In the genomic region with DNA sequence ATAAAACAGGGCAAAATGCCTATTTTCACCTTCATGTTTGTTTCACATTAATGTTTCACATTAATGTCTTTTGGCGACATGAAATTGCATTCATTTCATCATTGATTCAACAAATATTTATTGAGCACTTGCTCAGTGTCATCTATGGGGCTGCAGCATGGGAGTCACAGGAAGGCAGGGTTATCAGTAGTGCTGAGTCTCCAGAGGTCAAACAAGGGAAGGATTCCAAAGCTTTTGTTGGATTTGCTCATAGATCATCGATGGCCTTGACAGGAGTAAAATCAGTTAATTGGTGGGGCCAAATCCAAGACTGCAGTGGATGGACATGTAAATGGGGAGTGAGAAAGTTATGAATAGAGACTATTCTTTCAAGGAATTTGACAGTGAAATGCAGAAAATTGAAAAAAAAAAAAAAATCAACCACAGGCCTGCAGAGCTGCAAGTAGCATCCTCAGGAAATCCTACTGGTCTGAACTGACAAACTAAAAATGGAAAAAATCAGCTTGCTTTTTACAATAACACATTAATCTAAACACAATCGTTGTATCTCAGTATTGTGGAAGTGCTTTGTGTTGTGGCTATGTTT, we compare ENCODE assay signal across 16 cellular contexts.
A peak's percentile ranks its signal among the peaks of the same experiment; 100 is the strongest.
DNase-seq lines count a peak whose midpoint lies in the region; ATAC-seq and TF ChIP-seq lines count a peak whose summit lies in the region.
"Had no signal": no experiment of that assay in that cellular context is flagged by ENCODE, and none has a peak within 500 bp of the region (broad histone marks: within the 10 kb centered on the region; RNA-seq: fewer than 3 reads in every experiment).

No MANE protein-coding gene starts in this region.

- H3K4me3 ChIP-seq in BLaER1 treated with 17β-estradiol and CSF1 and Interleukin-3, amounts not matched to agents 10 nM and 100 nM, result no peak overlapping the region
- no peak overlapping the region for H3K4me3 ChIP-seq in body of pancreas
- H3K4me3 ChIP-seq: GM12878, GM23248 had no signal

- no peaks in the 10 kb centered on the region; a peak in 1 of 22 replicates for H3K9me3 ChIP-seq in BLaER1 treated with 17β-estradiol and CSF1 and Interleukin-3, amounts not matched to agents 10 nM and 100 nM (replicated peaks in 1 of 11)
- no peaks in the 10 kb centered on the region for H3K9me3 ChIP-seq in body of pancreas

- H3K4me1 ChIP-seq in BLaER1 treated with 17β-estradiol and CSF1 and Interleukin-3, amounts not matched to agents 10 nM and 100 nM, result peaks cover 0 to 41% (median 30%) of the 10 kb centered on the region in 10 experiments; a peak in 16 of 20 replicates
- no peaks in the 10 kb centered on the region for H3K4me1 ChIP-seq in body of pancreas

- DNase-seq in body of pancreas (no peak), mucosa of gallbladder (ENCODE audit: low spot score) (peak; percentile 18), NCI-H1105 (lab: John Stamatoyannopoulos, UW) (no peak), caudate nucleus (lab: John Stamatoyannopoulos, UW) (no peak)
- DNase-seq: CD4-positive, alpha-beta T cell; CD8-positive, alpha-beta memory T cell; DMS 273 treated with DMSO at 0.1 percent for 48 hours; DMS79; EL; GDM1; GM23248; H7 had no signal

- TF ChIP-seq CTCF in body of pancreas (IDR thresholded peaks at IDR 0.05), result no peak

- H4K20me1 ChIP-seq in BLaER1 treated with 17β-estradiol and CSF1 and Interleukin-3, amounts not matched to agents 10 nM and 100 nM, result no peaks in the 10 kb centered on the region

- TF ChIP-seq POLR2A in body of pancreas (IDR thresholded peaks at IDR 0.05), result no peak

- no peak overlapping the region for H3K9ac ChIP-seq in BLaER1 treated with 17β-estradiol and CSF1 and Interleukin-3, amounts not matched to agents 10 nM and 100 nM
- H3K9ac ChIP-seq: GM23248 had no signal

- intact Hi-C loops in body of pancreas (cut with DNase I), result no loop called here

- H3K36me3 ChIP-seq in BLaER1 treated with 17β-estradiol and CSF1 and Interleukin-3, amounts not matched to agents 10 nM and 100 nM, result no peaks in the 10 kb centered on the region
- no peaks in the 10 kb centered on the region for H3K36me3 ChIP-seq in body of pancreas (replicated peaks in 1 of 2; ENCODE audit: insufficient read depth in 1 of 2, low read depth in 2 of 2)

- H3K27me3 ChIP-seq in BLaER1 treated with 17β-estradiol and CSF1 and Interleukin-3, amounts not matched to agents 10 nM and 100 nM, result peaks cover 0 to 6% (median 0%) of the 10 kb centered on the region in 11 experiments; a peak in 4 of 22 replicates
- H3K27me3 ChIP-seq in body of pancreas, result no peaks in the 10 kb centered on the region

- H3K4me2 ChIP-seq in BLaER1 treated with 17β-estradiol and CSF1 and Interleukin-3, amounts not matched to agents 10 nM and 100 nM, result peak overlapping the region in 8 of 11 experiments; percentile 38 to 80 (median 60); a peak in 15 of 22 replicates

- 25 to 32% methylated on average over 3 of the region's 3 CpGs for WGBS in body of pancreas, 2 donors

- no peak overlapping the region for H3K27ac ChIP-seq in BLaER1 treated with 17β-estradiol and CSF1 and Interleukin-3, amounts not matched to agents 10 nM and 100 nM
- H3K27ac ChIP-seq in body of pancreas, result no peak overlapping the region
- H3K27ac ChIP-seq in caudate nucleus (ENCODE audit: low read depth, low read length), result no peak overlapping the region
- H3K27ac ChIP-seq: GM23248 had no signal

- ATAC-seq in body of pancreas, result peak; percentile 58
- no peak for ATAC-seq in activated CD4-positive, CD25-positive, alpha-beta regulatory T cell treated with anti-CD3 and anti-CD28 coated beads, Interleukin-2, amount 50 U/mL, for 24 hours
- ATAC-seq: GM12878, HCT116 had no signal
